1 cellular context compared by ENCODE assay signal in genomic region chr18:62784338-62784965, GRCh38.
A peak's percentile ranks its signal among the peaks of the same experiment; 100 is the strongest.
TF ChIP-seq lines count a peak whose summit lies in the region.

No MANE protein-coding gene starts in this region.

TF ChIP-seq in HEK293, 187 proteins besides CTCF, POLR2A, EP300 and RAD21 (continued from another document):
- no peak for TF ChIP-seq PRDM10 (tag by site-specific recombination; IDR thresholded peaks at IDR 0.05)
- TF ChIP-seq ZBTB1 (tag by site-specific recombination; IDR thresholded peaks at IDR 0.05), result peak; percentile 60; the same call in 1 of the 2 replicates
- no peak for TF ChIP-seq ZNF202 (tag by site-specific recombination; IDR thresholded peaks at IDR 0.05; ENCODE audit: borderline replicate concordance)
- TF ChIP-seq KLF10 (tag by site-specific recombination; IDR thresholded peaks at IDR 0.05), result no peak
- TF ChIP-seq YY1 (tag by site-specific recombination; IDR thresholded peaks at IDR 0.05), result no peak
- TF ChIP-seq ZNF677 (tag by site-specific recombination; IDR thresholded peaks at IDR 0.05), result no peak
